Comparison of ENCODE assay signal across 1 cellular context in the genomic region with DNA sequence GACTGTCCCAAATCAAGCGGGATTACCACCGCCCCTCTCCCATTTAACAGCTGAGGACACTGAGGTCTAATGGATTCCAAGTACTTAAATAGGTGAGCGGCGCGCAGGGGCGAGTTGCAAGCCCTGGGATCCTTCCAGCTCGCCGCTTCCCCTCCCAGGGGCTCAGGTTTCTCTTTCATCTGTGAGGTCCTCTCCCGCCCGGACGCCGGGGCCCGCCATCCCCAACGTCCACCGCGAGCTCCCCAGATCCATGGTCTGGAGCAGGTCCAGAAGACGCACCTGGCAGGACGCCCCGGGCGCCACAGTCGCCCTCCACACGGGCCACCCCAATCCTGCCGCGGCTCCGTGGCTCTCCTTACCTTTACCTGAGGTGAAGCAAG.
TF ChIP-seq lines count a peak whose summit lies in the region.

No MANE protein-coding gene starts in this region.

TF ChIP-seq in HepG2, 621 proteins besides CTCF, POLR2A, EP300 and RAD21 (continued from another document):
- no peak for TF ChIP-seq ZNF18 (CRISPR knock-in tag; IDR thresholded peaks at IDR 0.05; ENCODE audit: insufficient replicate concordance)
- TF ChIP-seq ZNF713 (CRISPR knock-in tag; IDR thresholded peaks at IDR 0.05), result no peak
- no peak for TF ChIP-seq HNRNPLL (IDR thresholded peaks at IDR 0.05; ENCODE audit: low read depth, low read length, poor library complexity, severe bottlenecking)
- TF ChIP-seq TBX3 (IDR thresholded peaks at IDR 0.05; ENCODE audit: borderline replicate concordance), result no peak
- TF ChIP-seq SMARCC2 (IDR thresholded peaks at IDR 0.05), result no peak
- no peak for TF ChIP-seq SKIL (CRISPR knock-in tag; IDR thresholded peaks at IDR 0.05; ENCODE audit: borderline replicate concordance)
- no peak for TF ChIP-seq ZSCAN25 (CRISPR knock-in tag; IDR thresholded peaks at IDR 0.05)
- TF ChIP-seq POLR2AphosphoS5 (IDR thresholded peaks at IDR 0.05; ENCODE audit: low read depth, low read length), result no peak
- TF ChIP-seq IRF2 (CRISPR knock-in tag; IDR thresholded peaks at IDR 0.05), result no peak
- no peak for TF ChIP-seq PBX2 (CRISPR knock-in tag; IDR thresholded peaks at IDR 0.05)
- 0 out of 2 replicates have a peak, but pooled peaks have one; percentile 24 for TF ChIP-seq STAT5B (CRISPR knock-in tag; IDR thresholded peaks at IDR 0.05)
- TF ChIP-seq ZNF556 (CRISPR knock-in tag; IDR thresholded peaks at IDR 0.05; ENCODE audit: borderline replicate concordance), result no peak
- no peak for TF ChIP-seq MEIS2 (CRISPR knock-in tag; IDR thresholded peaks at IDR 0.05)
- TF ChIP-seq ZXDC (CRISPR knock-in tag; IDR thresholded peaks at IDR 0.05), result no peak
- TF ChIP-seq ZNF589 (CRISPR knock-in tag; conservative IDR thresholded peaks at IDR 0.05), result peak; percentile 79; the same call in 1 of the 2 replicates
- TF ChIP-seq ZNF225 (CRISPR knock-in tag; IDR thresholded peaks at IDR 0.05), result no peak
- TF ChIP-seq ZNF101 (CRISPR knock-in tag; IDR thresholded peaks at IDR 0.05; ENCODE audit: borderline replicate concordance, low read depth), result no peak
- TF ChIP-seq ZNF740 (CRISPR knock-in tag; IDR thresholded peaks at IDR 0.05), result no peak
- no peak for TF ChIP-seq ZNF782 (CRISPR knock-in tag; IDR thresholded peaks at IDR 0.05; ENCODE audit: borderline replicate concordance)
- TF ChIP-seq HIVEP1 (CRISPR knock-in tag; IDR thresholded peaks at IDR 0.05), result no peak
- TF ChIP-seq HOMEZ (CRISPR knock-in tag; IDR thresholded peaks at IDR 0.05; ENCODE audit: low read depth), result no peak
- TF ChIP-seq, protein P1, sequence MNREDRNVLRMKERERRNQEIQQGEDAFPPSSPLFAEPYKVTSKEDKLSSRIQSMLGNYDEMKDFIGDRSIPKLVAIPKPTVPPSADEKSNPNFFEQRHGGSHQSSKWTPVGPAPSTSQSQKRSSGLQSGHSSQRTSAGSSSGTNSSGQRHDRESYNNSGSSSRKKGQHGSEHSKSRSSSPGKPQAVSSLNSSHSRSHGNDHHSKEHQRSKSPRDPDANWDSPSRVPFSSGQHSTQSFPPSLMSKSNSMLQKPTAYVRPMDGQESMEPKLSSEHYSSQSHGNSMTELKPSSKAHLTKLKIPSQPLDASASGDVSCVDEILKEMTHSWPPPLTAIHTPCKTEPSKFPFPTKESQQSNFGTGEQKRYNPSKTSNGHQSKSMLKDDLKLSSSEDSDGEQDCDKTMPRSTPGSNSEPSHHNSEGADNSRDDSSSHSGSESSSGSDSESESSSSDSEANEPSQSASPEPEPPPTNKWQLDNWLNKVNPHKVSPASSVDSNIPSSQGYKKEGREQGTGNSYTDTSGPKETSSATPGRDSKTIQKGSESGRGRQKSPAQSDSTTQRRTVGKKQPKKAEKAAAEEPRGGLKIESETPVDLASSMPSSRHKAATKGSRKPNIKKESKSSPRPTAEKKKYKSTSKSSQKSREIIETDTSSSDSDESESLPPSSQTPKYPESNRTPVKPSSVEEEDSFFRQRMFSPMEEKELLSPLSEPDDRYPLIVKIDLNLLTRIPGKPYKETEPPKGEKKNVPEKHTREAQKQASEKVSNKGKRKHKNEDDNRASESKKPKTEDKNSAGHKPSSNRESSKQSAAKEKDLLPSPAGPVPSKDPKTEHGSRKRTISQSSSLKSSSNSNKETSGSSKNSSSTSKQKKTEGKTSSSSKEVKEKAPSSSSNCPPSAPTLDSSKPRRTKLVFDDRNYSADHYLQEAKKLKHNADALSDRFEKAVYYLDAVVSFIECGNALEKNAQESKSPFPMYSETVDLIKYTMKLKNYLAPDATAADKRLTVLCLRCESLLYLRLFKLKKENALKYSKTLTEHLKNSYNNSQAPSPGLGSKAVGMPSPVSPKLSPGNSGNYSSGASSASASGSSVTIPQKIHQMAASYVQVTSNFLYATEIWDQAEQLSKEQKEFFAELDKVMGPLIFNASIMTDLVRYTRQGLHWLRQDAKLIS (CRISPR knock-in tag; IDR thresholded peaks at IDR 0.05), result no peak
